8 cellular contexts compared by ENCODE assay signal in genomic region chr9:127570533-127571111, GRCh38. TPM values are rescaled to one million over a fixed set of nuclear protein-coding genes. Genes with fewer than 3 reads are reported as not detected.
DNase-seq lines count a peak whose midpoint lies in the region; ATAC-seq and TF ChIP-seq lines count a peak whose summit lies in the region.

No MANE protein-coding gene starts in this region.

- no peaks in the 10 kb centered on the region for H3K27me3 ChIP-seq in mesenchymal stem cell (ENCODE audit: control insufficient read depth in 1 of 2, insufficient read depth in 1 of 2, low read length in 2 of 2)
- H3K27me3 ChIP-seq in upper lobe of right lung = no peaks in the 10 kb centered on the region

- H3K4me2 ChIP-seq in mesenchymal stem cell (ENCODE audit: low read length, poor library complexity, severe bottlenecking) = no peak overlapping the region

- intact Hi-C loops in left cardiac atrium (cut with DNase I) = loop anchor here in 1 of 2 donors (5.0 kb wide), 1 partner anchor 58 kb away; no protein-coding TSS in a partner anchor
- intact Hi-C loops in Right ventricle myocardium superior (cut with DNase I) = no loop called here
- intact Hi-C loops in activated CD8-positive, alpha-beta T cell treated with anti-CD3 and anti-CD28 coated beads for 36 hours (cut with micrococcal nuclease) = no loop called here
- intact Hi-C loops in upper lobe of right lung (cut with DNase I) = no loop called here

- H4K91ac ChIP-seq in mesenchymal stem cell (ENCODE audit: low read length) = peak overlapping the region; percentile 85

- POLR2A ChIA-PET in activated CD8-positive, alpha-beta T cell treated with anti-CD3 and anti-CD28 coated beads for 36 hours (lab: Charles Lee) = interaction anchor here (1.4 to 1.9 kb wide), 4 partner anchors 40 to 284 kb away, joined by 3 to 8 read pairs (median 4); partner anchors contain the start of genes ENG, LRSAM1 and RPL12

- peaks cover 42% of the 10 kb centered on the region for H3K4me1 Mint-ChIP-seq in activated CD8-positive, alpha-beta T cell treated with anti-CD3 and anti-CD28 coated beads for 36 hours (ENCODE audit: low read depth)

- peaks cover 47% of the 10 kb centered on the region for H3K4me1 ChIP-seq in mesenchymal stem cell (ENCODE audit: control insufficient read depth, insufficient read depth, low read depth, low read length)
- peaks cover 52% of the 10 kb centered on the region for H3K4me1 ChIP-seq in upper lobe of right lung

- peak overlapping the region; percentile 99 for H2AK5ac ChIP-seq in mesenchymal stem cell (ENCODE audit: low read length, severe bottlenecking)

- peak overlapping the region; percentile 78 to 84 for H2BK12ac ChIP-seq in mesenchymal stem cell (ENCODE audit: low read length in 2 of 2)

- H2BK5ac ChIP-seq in mesenchymal stem cell (ENCODE audit: low read depth, low read length, poor library complexity, severe bottlenecking) = peak overlapping the region; percentile 66

- H4K8ac ChIP-seq in mesenchymal stem cell (ENCODE audit: low read length) = no peak overlapping the region

- peak overlapping the region; percentile 28 to 55 for H3K4ac ChIP-seq in mesenchymal stem cell (ENCODE audit: low read depth in 1 of 2, low read length in 2 of 2)

- H2AFZ ChIP-seq in mesenchymal stem cell (ENCODE audit: low read depth, low read length) = no peak overlapping the region

- peak overlapping the region; percentile 96 for H3K27ac ChIP-seq in mesenchymal stem cell (ENCODE audit: low read length, poor library complexity, severe bottlenecking)
- peak overlapping the region; percentile 94 for H3K27ac ChIP-seq in upper lobe of right lung

- DNase-seq in left cardiac atrium (peak; percentile 43), Right ventricle myocardium superior (no peak), mesenchymal stem cell (no peak), upper lobe of right lung (no peak), T-helper 9 cell (no peak), NK-92 (lab: John Stamatoyannopoulos, UW; ENCODE audit: unreplicated experiment) (no peak)
- DNase-seq in activated CD8-positive, alpha-beta T cell treated with anti-CD3 and anti-CD28 coated beads for 36 hours = no peak

- H3K36me3 ChIP-seq in mesenchymal stem cell (ENCODE audit: control insufficient read depth in 1 of 2, insufficient read depth in 2 of 2, low read depth in 1 of 2, low read length in 2 of 2) (peaks cover 7 to 13% of the 10 kb centered on the region in 2 experiments), upper lobe of right lung (no peaks in the 10 kb centered on the region)

- WGBS in mesenchymal stem cell = 90% methylated on average over 3 of the region's 3 CpGs

- H3K9me3 ChIP-seq in mesenchymal stem cell (ENCODE audit: control insufficient read depth, low read length) (no peaks in the 10 kb centered on the region), upper lobe of right lung (no peaks in the 10 kb centered on the region)

- no peaks in the 10 kb centered on the region for H3K27me3 Mint-ChIP-seq in activated CD8-positive, alpha-beta T cell treated with anti-CD3 and anti-CD28 coated beads for 36 hours

- H2BK15ac ChIP-seq in mesenchymal stem cell (ENCODE audit: low read depth, poor library complexity, severe bottlenecking) = peak overlapping the region; percentile 75

- H3K4me3 Mint-ChIP-seq in activated CD8-positive, alpha-beta T cell treated with anti-CD3 and anti-CD28 coated beads for 36 hours = no peak overlapping the region

- H3K4me3 ChIP-seq in mesenchymal stem cell (ENCODE audit: insufficient read depth in 1 of 2, low read depth in 1 of 2, low read length in 2 of 2) (no peak overlapping the region), upper lobe of right lung (no peak overlapping the region)

- H3K36me3 Mint-ChIP-seq in activated CD8-positive, alpha-beta T cell treated with anti-CD3 and anti-CD28 coated beads for 36 hours (ENCODE audit: low read depth) = no peaks in the 10 kb centered on the region

- peak overlapping the region in 1 of 2 experiments; percentile 31 for H3K14ac ChIP-seq in mesenchymal stem cell (ENCODE audit: low read length in 2 of 2)

- no peaks in the 10 kb centered on the region for H3K9me3 Mint-ChIP-seq in activated CD8-positive, alpha-beta T cell treated with anti-CD3 and anti-CD28 coated beads for 36 hours

- H2BK120ac ChIP-seq in mesenchymal stem cell (ENCODE audit: low read depth, low read length) = peak overlapping the region; percentile 62

- peaks cover 2% of the 10 kb centered on the region for H3K79me1 ChIP-seq in mesenchymal stem cell (replicated peaks; ENCODE audit: low read length, poor library complexity, severe bottlenecking)

- peak overlapping the region; percentile 84 for H3K9ac ChIP-seq in mesenchymal stem cell (ENCODE audit: low read length)

- no peak for TF ChIP-seq CTCF in activated CD8-positive, alpha-beta T cell treated with anti-CD3 and anti-CD28 coated beads for 36 hours (IDR thresholded peaks at IDR 0.05)
- no peak for TF ChIP-seq CTCF in upper lobe of right lung (IDR thresholded peaks at IDR 0.05)

- H3K18ac ChIP-seq in mesenchymal stem cell (ENCODE audit: low read depth in 1 of 2, low read length in 2 of 2) = peak overlapping the region; percentile 79 to 93

- ATAC-seq in left cardiac atrium = no peak
- no peak for ATAC-seq in Right ventricle myocardium superior (ENCODE audit: poor library complexity)
- ATAC-seq in activated CD8-positive, alpha-beta T cell treated with anti-CD3 and anti-CD28 coated beads for 36 hours = no peak
- no peak for ATAC-seq in upper lobe of right lung
- ATAC-seq in HG02870 (IDR thresholded peaks at IDR 0.05; ENCODE audit: unreplicated experiment) = no peak

- H3K27ac Mint-ChIP-seq in activated CD8-positive, alpha-beta T cell treated with anti-CD3 and anti-CD28 coated beads for 36 hours = peak overlapping the region; percentile 81

- CTCF ChIA-PET in activated CD8-positive, alpha-beta T cell treated with anti-CD3 and anti-CD28 coated beads for 36 hours (lab: Charles Lee) = no interaction called here

- peak overlapping the region in 1 of 2 experiments; percentile 30 for H3K23ac ChIP-seq in mesenchymal stem cell (ENCODE audit: low read length in 2 of 2)

RNA-seq across cellular contexts. Expression of gene STXBP1, which starts 41.5 kb away (rescaled TPM):
- 10 to 100 TPM; 40.4 to 41.5 TPM for total RNA-seq in left cardiac atrium
- total RNA-seq in Right ventricle myocardium superior = 50.9 TPM
- 10 to 100 TPM; 19.2 to 23.5 TPM for total RNA-seq in activated CD8-positive, alpha-beta T cell treated with anti-CD3 and anti-CD28 coated beads for 36 hours
- 41.1 TPM for polyA plus RNA-seq in mesenchymal stem cell (2013, experiment 1 of 2)
- polyA plus RNA-seq in mesenchymal stem cell (2013, experiment 2 of 2) = 40.3 TPM
- total RNA-seq in upper lobe of right lung = 92.1 TPM
